ENCODE assay signal across 1 cellular context in genomic region chr16:397736-398332, GRCh38.
TF ChIP-seq lines count a peak whose summit lies in the region.

No MANE protein-coding gene starts in this region.

TF ChIP-seq in SK-N-SH treated with all-trans-retinoic acid at 6 μM for 48 hours, 23 proteins besides CTCF, POLR2A, EP300 and RAD21 (continued from another document):
- TF ChIP-seq CREB5 (CRISPR knock-in tag; IDR thresholded peaks at IDR 0.05; ENCODE audit: low read depth) (no peak), OSR1 (CRISPR knock-in tag; IDR thresholded peaks at IDR 0.05) (no peak), ESRRG (CRISPR knock-in tag; IDR thresholded peaks at IDR 0.05) (no peak), SNAI2 (CRISPR knock-in tag; IDR thresholded peaks at IDR 0.05) (no peak), ARNTL (CRISPR knock-in tag; IDR thresholded peaks at IDR 0.05; ENCODE audit: borderline replicate concordance, low read depth) (no peak), ISL1 (CRISPR knock-in tag; IDR thresholded peaks at IDR 0.05) (no peak), TCF4 (CRISPR knock-in tag; IDR thresholded peaks at IDR 0.05; ENCODE audit: borderline replicate concordance) (no peak), CSRNP3 (CRISPR knock-in tag; IDR thresholded peaks at IDR 0.05) (no peak), BACH2 (CRISPR knock-in tag; IDR thresholded peaks at IDR 0.05; ENCODE audit: borderline replicate concordance) (no peak), ZFP30 (CRISPR knock-in tag; IDR thresholded peaks at IDR 0.05) (no peak)
